Comparison of ENCODE assay signal across 8 cellular contexts in genomic region chr12:102479099-102479887, GRCh38. TPM values are rescaled to one million over a fixed set of nuclear protein-coding genes. Genes with fewer than 3 reads are reported as not detected.
DNase-seq lines count a peak whose midpoint lies in the region; ATAC-seq, FAIRE-seq and TF ChIP-seq lines count a peak whose summit lies in the region.

No MANE protein-coding gene starts in this region.

- H3K27me3 Mint-ChIP-seq in T-helper 17 cell (peaks cover 41% of the 10 kb centered on the region), nephron progenitor cell (ENCODE audit: low read depth, poor library complexity) (peaks cover 13% of the 10 kb centered on the region)

- peak; percentile 62 for DNase-seq in GM12878 (ENCODE audit: low read depth, low spot score)
- DNase-seq in osteoblast (ENCODE audit: insufficient read length, low spot score, missing footprints) = no peak
- no peak for DNase-seq in T-helper 17 cell
- DNase-seq in nephron progenitor cell = no peak
- DNase-seq in COLO668 (lab: John Stamatoyannopoulos, UW; ENCODE audit: unreplicated experiment) = no peak

- H3K27me3 ChIP-seq in BLaER1 treated with 17β-estradiol and CSF1 and Interleukin-3, amounts not matched to agents 10 nM and 100 nM = no peaks in the 10 kb centered on the region
- H3K27me3 ChIP-seq in GM12878 (replicated peaks in 1 of 2; ENCODE audit: control insufficient read depth in 2 of 2, insufficient read depth in 2 of 2, low read length in 1 of 2) (no peaks in the 10 kb centered on the region), osteoblast (ENCODE audit: insufficient read depth, low read length) (no peaks in the 10 kb centered on the region)

- TF ChIP-seq CTCF in GM12878 (IDR thresholded peaks at IDR 0.05 in 2 of 3, conservative IDR thresholded peaks at IDR 0.05 in 1 of 3; ENCODE audit: control insufficient read depth in 2 of 3, extremely low read depth in 1 of 3, insufficient read depth in 1 of 3, low read depth in 3 of 3, low read length in 3 of 3) = no peak
- no peak for TF ChIP-seq CTCF in osteoblast (IDR thresholded peaks at IDR 0.05; ENCODE audit: extremely low read depth, low read depth, low read length)
- no peak for TF ChIP-seq CTCF in nephron progenitor cell (IDR thresholded peaks at IDR 0.05)

- H3K4me3 ChIP-seq in BLaER1 treated with 17β-estradiol and CSF1 and Interleukin-3, amounts not matched to agents 10 nM and 100 nM = peak overlapping the region in 1 of 10 experiments; percentile 32; a peak in 2 of 20 replicates
- peak overlapping the region; percentile 59 for H3K4me3 ChIP-seq in GM12878
- H3K4me3 ChIP-seq in osteoblast (ENCODE audit: insufficient read depth, low read length) = peak overlapping the region; percentile 51

- POLR2A ChIA-PET in GM12878 (lab: Charles Lee) = interaction anchor here (0.8 to 1.4 kb wide), 5 partner anchors 31 to 548 kb away, joined by 3 to 4 read pairs (median 3); no protein-coding TSS in a partner anchor

- 33% methylated on average over 11 of the region's 11 CpGs for WGBS in GM12878 (ENCODE audit: insufficient coverage, insufficient replicate concordance, low lambda C conversion rate, missing lambda C conversion rate)

- peak; percentile 7 for FAIRE-seq in GM12878 (lab: Jason Lieb, UNC)

- CTCF ChIA-PET in GM12878 (lab: Yijun Ruan, JAX) = interaction anchor here (0.6 to 1.9 kb wide), 15 partner anchors 8 to 543 kb away, joined by 3 to 6 read pairs (median 4); no protein-coding TSS in a partner anchor

- H3K36me3 ChIP-seq in BLaER1 treated with 17β-estradiol and CSF1 and Interleukin-3, amounts not matched to agents 10 nM and 100 nM = no peaks in the 10 kb centered on the region
- H3K36me3 ChIP-seq in GM12878 (ENCODE audit: control insufficient read depth in 2 of 2, insufficient read depth in 2 of 2, low read length in 1 of 2) (no peaks in the 10 kb centered on the region), osteoblast (ENCODE audit: insufficient read depth, low read length) (no peaks in the 10 kb centered on the region)

- H3K27ac ChIP-seq in BLaER1 treated with 17β-estradiol and CSF1 and Interleukin-3, amounts not matched to agents 10 nM and 100 nM = no peak overlapping the region; a peak in 1 of 22 replicates
- H3K27ac ChIP-seq in GM12878 (ENCODE audit: control insufficient read depth, insufficient read depth) (peak overlapping the region; percentile 78), osteoblast (ENCODE audit: low read depth, low read length) (no peak overlapping the region)

- H3K27ac Mint-ChIP-seq in T-helper 17 cell = no peak overlapping the region
- no peak overlapping the region for H3K27ac Mint-ChIP-seq in nephron progenitor cell

- H3K9ac ChIP-seq in BLaER1 treated with 17β-estradiol and CSF1 and Interleukin-3, amounts not matched to agents 10 nM and 100 nM = peak overlapping the region in 1 of 11 experiments; percentile 43; a peak in 1 of 22 replicates
- H3K9ac ChIP-seq in GM12878 (ENCODE audit: control insufficient read depth, insufficient read depth, low read length) = peak overlapping the region; percentile 61

- H3K4me1 ChIP-seq in BLaER1 treated with 17β-estradiol and CSF1 and Interleukin-3, amounts not matched to agents 10 nM and 100 nM = peaks cover 17 to 58% (median 30%) of the 10 kb centered on the region in 10 experiments; a peak in 19 of 20 replicates
- H3K4me1 ChIP-seq in GM12878 (ENCODE audit: control insufficient read depth, insufficient read depth, low read length) (peaks cover 53% of the 10 kb centered on the region), osteoblast (ENCODE audit: insufficient read depth, low read length) (peaks cover 7% of the 10 kb centered on the region)

- no peaks in the 10 kb centered on the region for H3K9me3 ChIP-seq in BLaER1 treated with 17β-estradiol and CSF1 and Interleukin-3, amounts not matched to agents 10 nM and 100 nM (replicated peaks in 1 of 11)
- H3K9me3 ChIP-seq in GM12878 (replicated peaks; ENCODE audit: control insufficient read depth, insufficient read depth, low read length) (peaks cover 3% of the 10 kb centered on the region), osteoblast (ENCODE audit: low read depth, low read length) (no peaks in the 10 kb centered on the region), T-helper 17 cell (ENCODE audit: control insufficient read depth, low read length, poor library complexity, severe bottlenecking) (no peaks in the 10 kb centered on the region)

- peaks cover 7% of the 10 kb centered on the region for H3K79me2 ChIP-seq in GM12878 (ENCODE audit: control insufficient read depth, insufficient read depth, low read length)
- H3K79me2 ChIP-seq in osteoblast (ENCODE audit: insufficient read depth, low read length) = no peaks in the 10 kb centered on the region

- intact Hi-C loops in GM12878 (cut with micrococcal nuclease; ENCODE audit: unreplicated experiment) = no loop called here

- H3K4me1 Mint-ChIP-seq in T-helper 17 cell (peaks cover 2% of the 10 kb centered on the region), nephron progenitor cell (peaks cover 21% of the 10 kb centered on the region)

- no TSS peak for BruUV-seq in GM12878 (replicated peaks; lab: Mats Ljungman, UMichigan)

- no peak for TF ChIP-seq EP300 in GM12878 (IDR thresholded peaks at IDR 0.05; ENCODE audit: borderline replicate concordance in 1 of 2, control insufficient read depth in 1 of 2, low read depth in 2 of 2, low read length in 2 of 2)

- in situ Hi-C loops in GM12878 (cut with MboI) = no loop called here

- H3K4me2 ChIP-seq in BLaER1 treated with 17β-estradiol and CSF1 and Interleukin-3, amounts not matched to agents 10 nM and 100 nM = peak overlapping the region; percentile 21 to 70 (median 48); a peak in 17 of 22 replicates
- peak overlapping the region; percentile 92 for H3K4me2 ChIP-seq in GM12878 (ENCODE audit: control insufficient read depth, insufficient read depth)
- H3K4me2 ChIP-seq in osteoblast (ENCODE audit: insufficient read depth, low read length) = peak overlapping the region; percentile 76

- RAD21 ChIA-PET in GM12878 (lab: Charles Lee; ENCODE audit: unreplicated experiment) = interaction anchor here (0.8 to 3.1 kb wide), 28 partner anchors 9 to 706 kb away, joined by 3 to 19 read pairs (median 3); no protein-coding TSS in a partner anchor

- H3K36me3 Mint-ChIP-seq in T-helper 17 cell (ENCODE audit: low read depth) (no peaks in the 10 kb centered on the region), nephron progenitor cell (ENCODE audit: low read depth) (peaks cover 5% of the 10 kb centered on the region)

- H3K4me3 Mint-ChIP-seq in T-helper 17 cell (no peak overlapping the region), nephron progenitor cell (no peak overlapping the region)

- H4K20me1 ChIP-seq in BLaER1 treated with 17β-estradiol and CSF1 and Interleukin-3, amounts not matched to agents 10 nM and 100 nM = no peaks in the 10 kb centered on the region
- H4K20me1 ChIP-seq in GM12878 (ENCODE audit: control insufficient read depth, insufficient read depth) (no peaks in the 10 kb centered on the region), osteoblast (ENCODE audit: insufficient read depth, low read length) (no peaks in the 10 kb centered on the region)

- H2AFZ ChIP-seq in GM12878 (ENCODE audit: control insufficient read depth, low read depth, low read length) (peak overlapping the region; percentile 55), osteoblast (ENCODE audit: low read length) (peak overlapping the region; percentile 57)

- peaks cover 10% of the 10 kb centered on the region for H3K9me3 Mint-ChIP-seq in nephron progenitor cell

- SMC1A ChIA-PET in GM12878 (lab: Charles Lee; ENCODE audit: uncharacterized antibody, unreplicated experiment) = interaction anchor here (0.6 to 2.1 kb wide), 20 partner anchors 9 to 980 kb away, joined by 3 to 13 read pairs (median 3); no protein-coding TSS in a partner anchor

- peak; percentile 34 for ATAC-seq in GM19372 (IDR thresholded peaks at IDR 0.05; ENCODE audit: low read depth, unreplicated experiment)
- peak; percentile 49 for ATAC-seq in HG03280 (IDR thresholded peaks at IDR 0.05; ENCODE audit: unreplicated experiment)
- peak; percentile 54 for ATAC-seq in GM12878
- ATAC-seq in T-helper 17 cell = no peak

- TF ChIP-seq POLR2A in GM12878 (IDR thresholded peaks at IDR 0.05; ENCODE audit: low read depth, low read length) = no peak

- TF ChIP-seq RAD21 in GM12878 (IDR thresholded peaks at IDR 0.05; ENCODE audit: insufficient read depth, low read depth, low read length) = no peak

TF ChIP-seq in GM12878, 131 proteins besides CTCF, POLR2A, EP300 and RAD21 (continues in another document):
- TF ChIP-seq MTA3 (IDR thresholded peaks at IDR 0.05; ENCODE audit: borderline replicate concordance, low read length) (peak; percentile 62; the same call in 1 of the 2 replicates), CHD4 (IDR thresholded peaks at IDR 0.05) (no peak), KLF5 (IDR thresholded peaks at IDR 0.05; ENCODE audit: partially characterized antibody) (peak; percentile 8), EGR1 (IDR thresholded peaks at IDR 0.05; ENCODE audit: borderline replicate concordance in 1 of 2, low read depth in 2 of 2, low read length in 2 of 2) (no peak), GABPA (IDR thresholded peaks at IDR 0.05; ENCODE audit: low read depth) (no peak), TARDBP (IDR thresholded peaks at IDR 0.05; ENCODE audit: borderline replicate concordance) (no peak), ZNF384 (IDR thresholded peaks at IDR 0.05; ENCODE audit: borderline replicate concordance, low read depth, low read length) (peak; percentile 63; the same call in 1 of the 2 replicates), CHD2 (IDR thresholded peaks at IDR 0.05; ENCODE audit: borderline replicate concordance, low read depth, low read length) (no peak), SREBF1 (IDR thresholded peaks at IDR 0.05; ENCODE audit: low read length) (no peak), CREB1 (IDR thresholded peaks at IDR 0.05; ENCODE audit: low read depth) (peak; percentile 72)

RNA-seq across cellular contexts. Expression of gene IGF1, which starts 1.1 kb away (rescaled TPM):
- total RNA-seq in GM12878 (2013; cell fraction: nucleolus; rRNA removed) = 21.3 and 22.3 TPM in 2 replicates
- 2.4 and 2.6 TPM in 2 replicates for total RNA-seq in GM12878 (2014; rRNA removed)
- 2.8 and 2.9 TPM in 2 replicates for total RNA-seq in GM12878 (2014; rRNA removed; fragmentation: Illumina TruSeq; extraction: Trizol)
- 3.2 and 3.4 TPM in 2 replicates for total RNA-seq in GM12878 (2021)
- polyA plus RNA-seq in GM12878 (2011; ENCODE audit: low read depth) = 6.5 TPM
- 7.9 and 10.2 TPM in 2 replicates for polyA plus RNA-seq in GM12878 (2011; rRNA removed)
- polyA plus RNA-seq in GM12878 (2011; cell fraction: cytosol; rRNA removed) = 10.8 and 11.8 TPM in 2 replicates
- 3.6 and 4.2 TPM in 2 replicates for polyA plus RNA-seq in GM12878 (2011; cell fraction: nucleus; rRNA removed)
- 7.5 and 9.8 TPM in 2 replicates for polyA plus RNA-seq in GM12878 (2012)
- polyA plus RNA-seq in GM12878 (2014; fragmentation: Illumina TruSeq; extraction: Trizol) = 2.7 and 3.7 TPM in 2 replicates
- 1 to 10 TPM; 6.2 to 9.2 TPM for polyA plus RNA-seq in GM12878 (2014; fragmentation: Nextera tagmentation; extraction: Ambion mirVana)
- polyA plus RNA-seq in GM12878 (2014; rRNA removed) = 1.8 and 2.5 TPM in 2 replicates
- 1 to 10 TPM; 2.6 to 4.9 TPM for polyA plus RNA-seq in GM12878 (2016; fragmentation: Nextera tagmentation; extraction: Ambion mirVana)
- 5.2 and 11.5 TPM in 2 replicates for polyA minus RNA-seq in GM12878 (2011; rRNA and poly(A)+ RNA removed)
- polyA minus RNA-seq in GM12878 (2011; cell fraction: cytosol; rRNA and poly(A)+ RNA removed) = 1.3 and 3.1 TPM in 2 replicates
- polyA minus RNA-seq in GM12878 (2011; cell fraction: nucleus; rRNA and poly(A)+ RNA removed) = 3.9 and 8.5 TPM in 2 replicates
- total RNA-seq in osteoblast = 0.72 and 0.88 TPM in 2 replicates
- not detected for total RNA-seq in T-helper 17 cell
